ENCODE assay signal across 11 cellular contexts in the genomic region with DNA sequence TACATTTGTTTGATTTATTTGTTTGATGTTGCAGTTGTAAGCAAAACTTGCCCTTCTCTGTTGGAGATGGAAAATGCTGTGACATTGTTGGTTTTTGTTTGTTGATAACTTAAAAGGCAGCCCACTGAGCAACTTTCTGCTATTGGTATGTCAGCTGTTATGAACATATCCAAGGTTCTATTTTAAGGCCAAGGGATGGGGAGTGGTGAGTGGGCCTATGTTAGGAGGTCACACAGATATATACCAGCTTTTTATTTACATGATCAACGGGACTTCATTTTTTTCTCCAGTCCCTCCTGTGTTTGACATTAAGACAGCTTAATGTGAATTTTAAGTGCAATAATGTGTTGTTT. TPM values are rescaled to one million over a fixed set of nuclear protein-coding genes. Genes with fewer than 3 reads are reported as not detected.
DNase-seq lines count a peak whose midpoint lies in the region; FAIRE-seq and TF ChIP-seq lines count a peak whose summit lies in the region.
"Had no signal": no experiment of that assay in that cellular context is flagged by ENCODE, and none has a peak within 500 bp of the region (broad histone marks: within the 10 kb centered on the region; RNA-seq: fewer than 3 reads in every experiment).

No MANE protein-coding gene starts in this region.

- H3K4me3 ChIP-seq in OCI-LY3 (ENCODE audit: low read length): no peak overlapping the region
- H3K4me3 ChIP-seq: prostate gland had no signal

- no peak for FAIRE-seq in D721Med (lab: Jason Lieb, UNC)

- no peak overlapping the region for H3K9ac ChIP-seq in OCI-LY3 (ENCODE audit: low read length)

- peaks cover 40% of the 10 kb centered on the region for H3K4me1 ChIP-seq in OCI-LY3 (ENCODE audit: low read length)

- H2AFZ ChIP-seq in OCI-LY3 (ENCODE audit: low read depth, low read length): no peak overlapping the region

- H3K9me3 ChIP-seq in OCI-LY3 (ENCODE audit: insufficient read depth, low read length): no peaks in the 10 kb centered on the region
- H3K9me3 ChIP-seq: prostate gland had no signal

- no peaks in the 10 kb centered on the region for H3K36me3 ChIP-seq in OCI-LY3 (replicated peaks; ENCODE audit: low read depth, low read length)
- H3K36me3 ChIP-seq: prostate gland had no signal

- peak; percentile 63 for DNase-seq in medulla oblongata (ENCODE audit: extremely low spot score)
- DNase-seq in NK-92 treated with Interleukin-12 subunit alpha and Interleukin-12 subunit beta, amount 100 ng/mL, for 24 hours (lab: John Stamatoyannopoulos, UW): no peak
- no peak for DNase-seq in kidney tubule cell (ENCODE audit: low spot score)
- DNase-seq in D721Med (ENCODE audit: insufficient read length, low spot score): no peak
- no peak for DNase-seq in stimulated activated CD4-positive, alpha-beta T cell treated with anti-CD3 and anti-CD28 coated beads, Interleukin-4, amount 100 ng/mL, for 4 hours
- DNase-seq: activated CD8-positive, alpha-beta memory T cell treated with anti-CD3 and anti-CD28 coated beads for 24 hours had no signal

- H3K27ac ChIP-seq in OCI-LY3 (ENCODE audit: low read length): no peak overlapping the region
- H3K27ac ChIP-seq in cingulate gyrus (ENCODE audit: low read depth, low read length): peak overlapping the region; percentile 51
- peak overlapping the region; percentile 44 for H3K27ac ChIP-seq in temporal lobe (ENCODE audit: low read depth, low read length)

- H3K79me2 ChIP-seq in OCI-LY3 (ENCODE audit: low read length): peaks cover 100% of the 10 kb centered on the region

- H3K4me2 ChIP-seq in OCI-LY3 (ENCODE audit: low read length): peak overlapping the region; percentile 60

- no peaks in the 10 kb centered on the region for H3K27me3 ChIP-seq in OCI-LY3 (ENCODE audit: low read depth, low read length)

- no peak for TF ChIP-seq CTCF in OCI-LY3 (IDR thresholded peaks at IDR 0.05; ENCODE audit: low read depth, low read length)
- no peak for TF ChIP-seq CTCF in D721Med (IDR thresholded peaks at IDR 0.05; ENCODE audit: insufficient read depth, missing control alignments)

- peaks cover 89% of the 10 kb centered on the region for H4K20me1 ChIP-seq in OCI-LY3 (ENCODE audit: insufficient read depth, low read length)

RNA-seq across cellular contexts. Expression of gene QKI, which starts 5.8 kb away (rescaled TPM):
- total RNA-seq in temporal lobe: 198 TPM
- total RNA-seq: HT-29 had no signal
